11 cellular contexts compared by ENCODE assay signal in the genomic region with DNA sequence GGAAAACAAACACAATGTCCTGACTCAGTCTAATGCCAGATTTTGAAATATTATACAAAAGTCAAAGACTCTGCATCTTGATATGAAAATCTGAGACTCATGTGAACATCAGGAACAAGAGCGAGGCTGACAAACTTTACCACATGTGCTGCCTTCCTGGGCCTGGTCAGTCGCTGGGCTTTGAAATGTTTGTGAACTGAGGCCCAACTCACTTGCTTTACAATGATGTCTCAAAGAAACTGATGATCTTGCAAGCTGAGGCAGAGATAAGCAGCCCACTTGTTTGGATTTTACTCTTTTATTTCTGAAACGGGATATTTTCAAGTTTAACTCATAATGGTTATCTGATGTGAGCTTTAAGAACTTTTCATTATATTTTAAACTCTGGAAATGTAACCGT. TPM values are rescaled to one million over a fixed set of nuclear protein-coding genes. Genes with fewer than 3 reads are reported as not detected.
A peak's percentile ranks its signal among the peaks of the same experiment; 100 is the strongest.
DNase-seq lines count a peak whose midpoint lies in the region; ATAC-seq and TF ChIP-seq lines count a peak whose summit lies in the region.
"Had no signal": no experiment of that assay in that cellular context is flagged by ENCODE, and none has a peak within 500 bp of the region (broad histone marks: within the 10 kb centered on the region; RNA-seq: fewer than 3 reads in every experiment).

No MANE protein-coding gene starts in this region.

- 50 to 67% methylated on average over 4 of the region's 4 CpGs for WGBS in heart right ventricle, 2 donors
- 75% methylated on average over 2 of the region's 4 CpGs for WGBS in mesodermal cell (ENCODE audit: insufficient coverage in 2 of 2), 2 experiments
- 51 to 80% methylated on average over 4 of the region's 4 CpGs for whole genome bisulfite sequencing in upper lobe of left lung, 2 donors

- H3K4me1 ChIP-seq in heart right ventricle (peaks cover 23 to 72% (median 58%) of the 10 kb centered on the region in 9 donors), mesodermal cell (ENCODE audit: control insufficient read depth, insufficient read depth, low read length, poor library complexity, severe bottlenecking) (peaks cover 44% of the 10 kb centered on the region), upper lobe of left lung (peaks cover 38 to 52% (median 48%) of the 10 kb centered on the region in 4 donors)

- H3K4me3 ChIP-seq in heart right ventricle = peak overlapping the region in 2 of 10 donors; percentile 85 to 93
- peak overlapping the region; percentile 81 for H3K4me3 ChIP-seq in coronary artery
- H3K4me3 ChIP-seq in mesodermal cell (ENCODE audit: extremely low read depth, insufficient read depth, low read length, poor library complexity, severe bottlenecking) = peak overlapping the region; percentile 80
- peak overlapping the region in 1 of 4 donors; percentile 88 for H3K4me3 ChIP-seq in upper lobe of left lung

- no peak for TF ChIP-seq CTCF in heart right ventricle (IDR thresholded peaks at IDR 0.05)
- TF ChIP-seq CTCF in coronary artery (IDR thresholded peaks at IDR 0.05) = no peak
- no peak for TF ChIP-seq CTCF in upper lobe of left lung (IDR thresholded peaks at IDR 0.05)
- TF ChIP-seq CTCF in GM13976 (IDR thresholded peaks at IDR 0.05; ENCODE audit: borderline replicate concordance, control extremely low read depth, extremely low read depth, insufficient read depth, missing control alignments) = no peak

- TF ChIP-seq POLR2A in upper lobe of left lung (IDR thresholded peaks at IDR 0.05) = no peak

- H3K9me3 ChIP-seq in heart right ventricle (no peaks in the 10 kb centered on the region), mesodermal cell (ENCODE audit: control insufficient read depth, low read length) (no peaks in the 10 kb centered on the region), upper lobe of left lung (no peaks in the 10 kb centered on the region)

- intact Hi-C loops in heart right ventricle (cut with DNase I) (loop anchor here in 5 of 10 donors (2.0 to 10.0 kb wide), 4 partner anchors 42 to 115 kb away; no protein-coding TSS in a partner anchor), Right ventricle myocardium inferior (cut with DNase I) (no loop called here)

- no peak for ATAC-seq in heart right ventricle
- no peak for ATAC-seq in Right ventricle myocardium inferior
- no peak for ATAC-seq in upper lobe of left lung (ENCODE audit: low FRiP score in 2 of 2)

- in situ Hi-C loops in GM13976 (cut with MboI; ENCODE audit: low sequenced_read_pairs, unreplicated experiment) = no loop called here

- TF ChIP-seq EP300 in upper lobe of left lung (IDR thresholded peaks at IDR 0.05) = no peak

- peak overlapping the region in 8 of 10 donors; percentile 88 to 96 (median 92) for H3K27ac ChIP-seq in heart right ventricle
- peak overlapping the region in 1 of 2 donors; percentile 91 for H3K27ac ChIP-seq in coronary artery
- H3K27ac ChIP-seq in mesodermal cell (ENCODE audit: low read depth, low read length, severe bottlenecking) = peak overlapping the region; percentile 71
- H3K27ac ChIP-seq in upper lobe of left lung = peak overlapping the region; percentile 90 to 98 (median 92)

- H3K27me3 ChIP-seq in heart right ventricle (peaks cover 0 to 32% (median 0%) of the 10 kb centered on the region in 7 donors), upper lobe of left lung (no peaks in the 10 kb centered on the region)

- H3K36me3 ChIP-seq in heart right ventricle (peaks cover 0 to 1% (median 0%) of the 10 kb centered on the region in 9 donors), mesodermal cell (ENCODE audit: control insufficient read depth, insufficient read depth, low read length) (peaks cover 39% of the 10 kb centered on the region), upper lobe of left lung (peaks cover 0 to 2% (median 0%) of the 10 kb centered on the region in 4 donors)

- DNase-seq in heart right ventricle (no peak), Right ventricle myocardium inferior (ENCODE audit: missing footprints) (no peak), coronary artery (ENCODE audit: low spot score) (no peak), upper lobe of left lung (no peak), iPS-NIHi7 (ENCODE audit: extremely low spot score) (no peak), A172 (ENCODE audit: low spot score) (no peak), GM13976 (ENCODE audit: low spot score) (no peak)
- DNase-seq: H9; NCI-H1105 treated with DMSO at 0.1 percent for 48 hours; stimulated activated CD4-positive, alpha-beta T cell treated with anti-CD3 and anti-CD28 coated beads, Interleukin-15, amount 100 ng/mL, for 24 hours had no signal

RNA-seq across cellular contexts. Expression of gene BCAR3, which starts 2.1 kb away (rescaled TPM):
- total RNA-seq in heart right ventricle (10 to 100 TPM in 9 of 10 donors, 1 to 10 TPM in 1; 8.3 to 36.0 (median 16.7) TPM), Right ventricle myocardium inferior (17.8 TPM), upper lobe of left lung (10 to 100 TPM; 26.3 to 48.8 (median 31.9) TPM)
- polyA plus RNA-seq in heart right ventricle = 10 to 100 TPM in 1 of 2 donors, 1 to 10 TPM in 1; 6.6 to 10.6 TPM
- 38.3 TPM for polyA plus RNA-seq in mesodermal cell (2013, experiment 1 of 2)
- polyA plus RNA-seq in mesodermal cell (2013, experiment 2 of 2) = 40.0 TPM
- 33.1 and 34.3 TPM in 2 replicates for total RNA-seq in A172 (2014; rRNA removed; shearing (Covaris generic))
